ENCODE assay signal across 12 cellular contexts in genomic region chr3:50639055-50639494, GRCh38. TPM values are rescaled to one million over a fixed set of nuclear protein-coding genes. Genes with fewer than 3 reads are reported as not detected.
A peak's percentile ranks its signal among the peaks of the same experiment; 100 is the strongest.
DNase-seq lines count a peak whose midpoint lies in the region; ATAC-seq and TF ChIP-seq lines count a peak whose summit lies in the region.
"Had no signal": no experiment of that assay in that cellular context is flagged by ENCODE, and none has a peak within 500 bp of the region (broad histone marks: within the 10 kb centered on the region; RNA-seq: fewer than 3 reads in every experiment).

No MANE protein-coding gene starts in this region.

- POLR2A ChIA-PET in GM10248 (lab: Yijun Ruan, JAX): no interaction called here

- H3K4me1 ChIP-seq in adipocyte (ENCODE audit: control insufficient read depth, insufficient read depth, low read length): peaks cover 15% of the 10 kb centered on the region

- H3K4me3 ChIP-seq in adipocyte (ENCODE audit: low read length): no peak overlapping the region
- H3K4me3 ChIP-seq: K562 had no signal

- CTCF ChIA-PET in GM10248 (lab: Yijun Ruan, JAX): interaction anchor here (1.0 to 1.4 kb wide), 2 partner anchors 14 to 23 kb away, joined by 3 to 5 read pairs; no protein-coding TSS in a partner anchor

- ATAC-seq in HG02885 (IDR thresholded peaks at IDR 0.05; ENCODE audit: poor library complexity, unreplicated experiment): no peak
- ATAC-seq in HG03095 (IDR thresholded peaks at IDR 0.05; ENCODE audit: unreplicated experiment): no peak
- ATAC-seq: activated T-cell treated with anti-CD3 and anti-CD28 coated beads, Interleukin-2, amount 50 U/mL, for 72 hours; K562; stimulated activated memory B cell treated with anti-CD40 and anti-IgM and Interleukin-4, amounts not matched to agents 10 μg/mL and 1 μg/mL and 100 μg/mL, for 72 hours had no signal

- H3K9me3 ChIP-seq in adipocyte (ENCODE audit: control insufficient read depth, low read length): no peaks in the 10 kb centered on the region

- H3K36me3 ChIP-seq in adipocyte (ENCODE audit: control insufficient read depth, insufficient read depth, low read length, severe bottlenecking): peaks cover 23% of the 10 kb centered on the region

- H3K9ac ChIP-seq in adipocyte (ENCODE audit: low read length): peak overlapping the region; percentile 41

- DNase-seq in A172 (ENCODE audit: low spot score): peak; percentile 73
- DNase-seq in HK-2 (ENCODE audit: unreplicated experiment): peak; percentile 50
- DNase-seq in adipocyte (ENCODE audit: low read depth): peak; percentile 53
- DNase-seq in hepatic stellate cell (ENCODE audit: low spot score): peak; percentile 70
- no peak for DNase-seq in GM10248 (ENCODE audit: extremely low spot score)
- DNase-seq in NCI-H1694 treated with DMSO at 0.1 percent for 48 hours (lab: John Stamatoyannopoulos, UW): no peak
- DNase-seq: activated T-cell treated with anti-CD3 and anti-CD28 coated beads, Interleukin-2, amount 50 U/mL, for 72 hours; NCI-H446 had no signal

- no peaks in the 10 kb centered on the region for H3K27me3 ChIP-seq in adipocyte (replicated peaks; ENCODE audit: control insufficient read depth, insufficient read depth, low read length)

- TF ChIP-seq CTCF in GM10248 (IDR thresholded peaks at IDR 0.05; ENCODE audit: control extremely low read depth, extremely low read depth, low read depth, missing control alignments): no peak

RNA-seq across cellular contexts. Expression of gene MAPKAPK3, which starts 22.1 kb away (rescaled TPM):
- 78.1 and 84.0 TPM in 2 replicates for total RNA-seq in A172 (2014; rRNA removed; shearing (Covaris generic))

RNA-seq across cellular contexts. Expression of gene CISH, which starts 27.5 kb away (rescaled TPM):
- total RNA-seq in A172 (2014; rRNA removed; shearing (Covaris generic)): 1.1 and 2.3 TPM in 2 replicates

RNA-seq across cellular contexts. Expression of gene DOCK3, which starts 35.7 kb away (rescaled TPM):
- total RNA-seq in A172 (2014; rRNA removed; shearing (Covaris generic)): 1.4 TPM in 2 replicates

Comparison
In these comparisons a context has a peak if more than half of its experiments do, and no peak if none do; other contexts are left out.
1. DNase-seq: peak in A172 (single experiment), HK-2 (single experiment), adipocyte (single experiment) and hepatic stellate cell (single experiment); none in GM10248 (single experiment) and NCI-H1694 treated with DMSO at 0.1 percent for 48 hours (single experiment).